In genomic region chr11:62497132-62497915, GRCh38 we compare ENCODE assay signal across 8 cellular contexts. TPM values are rescaled to one million over a fixed set of nuclear protein-coding genes. Genes with fewer than 3 reads are reported as not detected.
DNase-seq lines count a peak whose midpoint lies in the region; ATAC-seq and TF ChIP-seq lines count a peak whose summit lies in the region.

No MANE protein-coding gene starts in this region.

- in situ Hi-C loops in GM13976 (cut with MboI; ENCODE audit: low sequenced_read_pairs, unreplicated experiment) = no loop called here

- ATAC-seq in HG02642 (IDR thresholded peaks at IDR 0.05; ENCODE audit: poor library complexity, unreplicated experiment) (no peak), GM18867 (IDR thresholded peaks at IDR 0.05; ENCODE audit: unreplicated experiment) (no peak)

- H3K27ac ChIP-seq in BLaER1 treated with 17β-estradiol and CSF1 and Interleukin-3, amounts not matched to agents 10 nM and 100 nM = peak overlapping the region in 8 of 11 experiments; percentile 19 to 77 (median 54); a peak in 14 of 22 replicates

- peak overlapping the region in 10 of 11 experiments; percentile 3 to 83 (median 54); a peak in 18 of 22 replicates for H3K4me2 ChIP-seq in BLaER1 treated with 17β-estradiol and CSF1 and Interleukin-3, amounts not matched to agents 10 nM and 100 nM

- H4K20me1 ChIP-seq in BLaER1 treated with 17β-estradiol and CSF1 and Interleukin-3, amounts not matched to agents 10 nM and 100 nM = no peaks in the 10 kb centered on the region

- H3K4me3 ChIP-seq in BLaER1 treated with 17β-estradiol and CSF1 and Interleukin-3, amounts not matched to agents 10 nM and 100 nM = 0 out of 20 replicates have a peak overlapping the region, but pooled peaks of 1 of the 10 experiments have one; percentile 3

- peaks cover 13 to 76% (median 52%) of the 10 kb centered on the region in 10 experiments; a peak in 19 of 20 replicates for H3K4me1 ChIP-seq in BLaER1 treated with 17β-estradiol and CSF1 and Interleukin-3, amounts not matched to agents 10 nM and 100 nM

- TF ChIP-seq CTCF in GM13976 (IDR thresholded peaks at IDR 0.05; ENCODE audit: borderline replicate concordance, control extremely low read depth, extremely low read depth, insufficient read depth, missing control alignments) = peak; percentile 13

- no peaks in the 10 kb centered on the region for H3K27me3 ChIP-seq in BLaER1 treated with 17β-estradiol and CSF1 and Interleukin-3, amounts not matched to agents 10 nM and 100 nM

- H3K9me3 ChIP-seq in BLaER1 treated with 17β-estradiol and CSF1 and Interleukin-3, amounts not matched to agents 10 nM and 100 nM (replicated peaks in 1 of 11) = no peaks in the 10 kb centered on the region

- DNase-seq in GM13976 (ENCODE audit: low spot score) (peak; percentile 38), OCI-M1 (lab: John Stamatoyannopoulos, UW) (peak; percentile 54), dermis blood vessel endothelial cell (peak; percentile 78), medulla oblongata (ENCODE audit: extremely low spot score) (peak; percentile 85), NCI-H187 (lab: John Stamatoyannopoulos, UW) (no peak)

- H3K9ac ChIP-seq in BLaER1 treated with 17β-estradiol and CSF1 and Interleukin-3, amounts not matched to agents 10 nM and 100 nM = peak overlapping the region in 4 of 11 experiments; percentile 32 to 60 (median 54); a peak in 7 of 22 replicates

- no peaks in the 10 kb centered on the region for H3K36me3 ChIP-seq in BLaER1 treated with 17β-estradiol and CSF1 and Interleukin-3, amounts not matched to agents 10 nM and 100 nM

RNA-seq across cellular contexts. Expression of gene AHNAK, which starts 49.3 kb away (rescaled TPM):
- total RNA-seq in dermis blood vessel endothelial cell = 517 and 766 TPM in 2 replicates

Comparison
In these comparisons a context has a peak if more than half of its experiments do, and no peak if none do; other contexts are left out.
1. DNase-seq: peak in GM13976 (single experiment), OCI-M1 (single experiment), dermis blood vessel endothelial cell (single experiment) and medulla oblongata (single experiment); none in NCI-H187 (0 of 2).